Comparison of ENCODE assay signal across 26 cellular contexts in genomic region chr22:19968450-19968891, GRCh38. TPM values are rescaled to one million over a fixed set of nuclear protein-coding genes. Genes with fewer than 3 reads are reported as not detected.
A peak's percentile ranks its signal among the peaks of the same experiment; 100 is the strongest.
DNase-seq lines count a peak whose midpoint lies in the region; ATAC-seq, FAIRE-seq and TF ChIP-seq lines count a peak whose summit lies in the region.
"Had no signal": no experiment of that assay in that cellular context is flagged by ENCODE, and none has a peak within 500 bp of the region (broad histone marks: within the 10 kb centered on the region; RNA-seq: fewer than 3 reads in every experiment).

No MANE protein-coding gene starts in this region.

- H4K91ac ChIP-seq in H9 (ENCODE audit: insufficient read length, low read depth, low read length): no peak overlapping the region

- peak; percentile 11; the same call in 1 of the 2 replicates for TF ChIP-seq POLR2A in K562 (conservative IDR thresholded peaks at IDR 0.05)

- no peak for FAIRE-seq in K562 (lab: Jason Lieb, UNC)
- FAIRE-seq: A549, D721Med, HTR-8/SVneo had no signal

- H3K27ac ChIP-seq in H9 (ENCODE audit: insufficient read length, low read depth, low read length): no peak overlapping the region
- no peak overlapping the region for H3K27ac ChIP-seq in K562 (ENCODE audit: extremely low read depth, low read depth, low read length)
- H3K27ac ChIP-seq in liver (ENCODE audit: low read depth in 1 of 2, low read length in 2 of 2): peak overlapping the region; percentile 64 to 77
- H3K27ac ChIP-seq: A549, KMS-11, SJSA1 had no signal

- H4K5ac ChIP-seq in H9 (ENCODE audit: insufficient read length, low read depth, low read length): no peak overlapping the region

- H3K9me3 Mint-ChIP-seq in H9: no peaks in the 10 kb centered on the region
- no peaks in the 10 kb centered on the region for H3K9me3 Mint-ChIP-seq in stimulated activated naive B cell treated with anti-CD40 and anti-IgM and Interleukin-4, amounts not matched to agents 10 μg/mL and 1 μg/mL and 100 μg/mL, for 72 hours
- H3K9me3 Mint-ChIP-seq: CD4-positive, alpha-beta T cell; GM23338; HFFc6 had no signal

- H3K27ac Mint-ChIP-seq in H9: peak overlapping the region in 2 of 3 experiments; percentile 66 to 82; a peak in 1 of 7 replicates
- H3K27ac Mint-ChIP-seq in stimulated activated naive B cell treated with anti-CD40 and anti-IgM and Interleukin-4, amounts not matched to agents 10 μg/mL and 1 μg/mL and 100 μg/mL, for 72 hours: peak overlapping the region; percentile 37
- H3K27ac Mint-ChIP-seq: CD4-positive, alpha-beta T cell; GM23338; HFFc6 had no signal

- no peaks in the 10 kb centered on the region for H3K79me1 ChIP-seq in H9 (ENCODE audit: insufficient read depth, low read depth, low read length, poor library complexity, severe bottlenecking)

- no peak overlapping the region for H3K23ac ChIP-seq in H9 (ENCODE audit: insufficient read length, low read depth, low read length)

- no peak overlapping the region for H3K18ac ChIP-seq in H9 (ENCODE audit: insufficient read length, low read depth, low read length)

- H3K4me3 Mint-ChIP-seq in H9: no peak overlapping the region; a peak in 1 of 5 replicates
- no peak overlapping the region for H3K4me3 Mint-ChIP-seq in stimulated activated naive B cell treated with anti-CD40 and anti-IgM and Interleukin-4, amounts not matched to agents 10 μg/mL and 1 μg/mL and 100 μg/mL, for 72 hours
- H3K4me3 Mint-ChIP-seq: CD4-positive, alpha-beta T cell; GM23338; HFFc6 had no signal

- POLR2A ChIA-PET in K562 (lab: Yijun Ruan, JAX): interaction anchor here (0.5 to 13.7 kb wide), 11 partner anchors 10 to 159 kb away, joined by 3 to 115 read pairs (median 5); partner anchors contain the start of genes RANBP1 and TRMT2A

- no peak overlapping the region for H3K4me2 ChIP-seq in H9 (ENCODE audit: insufficient read depth, insufficient read length, low read length)
- H3K4me2 ChIP-seq in K562 (ENCODE audit: insufficient read depth, low read length): no peak overlapping the region
- H3K4me2 ChIP-seq: A549; BLaER1 treated with 17β-estradiol and CSF1 and Interleukin-3, amounts not matched to agents 10 nM and 100 nM; GM23338; KMS-11 had no signal

- H2AFZ ChIP-seq in H9 (ENCODE audit: low read length) (no peak overlapping the region), K562 (ENCODE audit: low read depth, low read length) (no peak overlapping the region)
- H2AFZ ChIP-seq: GM23338 had no signal

- H3K4me1 ChIP-seq in H9 (ENCODE audit: insufficient read depth, low read length) (no peaks in the 10 kb centered on the region; the same call in 1 of the 2 replicates), K562 (replicated peaks in 1 of 2; ENCODE audit: control insufficient read depth in 2 of 2, insufficient read depth in 2 of 2, low read length in 2 of 2) (peaks cover 4 to 68% of the 10 kb centered on the region in 2 experiments; a peak in 4 of 5 replicates), liver (ENCODE audit: control insufficient read depth in 4 of 4, insufficient read depth in 4 of 4, low read length in 3 of 4) (peaks cover 23 to 72% (median 48%) of the 10 kb centered on the region in 4 donors)
- H3K4me1 ChIP-seq: A549, HAP-1, SJSA1 had no signal

- H3K27me3 ChIP-seq in H9 (ENCODE audit: insufficient read depth, low read length): no peaks in the 10 kb centered on the region
- no peaks in the 10 kb centered on the region for H3K27me3 ChIP-seq in K562 (ENCODE audit: control insufficient read depth in 2 of 2, insufficient read depth in 2 of 2, low read length in 2 of 2)
- H3K27me3 ChIP-seq in liver (ENCODE audit: control insufficient read depth in 4 of 4, insufficient read depth in 4 of 4, low read length in 3 of 4): no peaks in the 10 kb centered on the region
- H3K27me3 ChIP-seq: BLaER1 treated with 17β-estradiol and CSF1 and Interleukin-3, amounts not matched to agents 10 nM and 100 nM; SJSA1 had no signal

- no peak overlapping the region for H2BK20ac ChIP-seq in H9 (ENCODE audit: low read depth, low read length, poor library complexity, severe bottlenecking)

- H3K23me2 ChIP-seq in H9 (ENCODE audit: insufficient read length, low read depth, low read length, poor library complexity, severe bottlenecking): no peaks in the 10 kb centered on the region

- intact Hi-C loops in K562 (cut with micrococcal nuclease): no loop called here

- no peaks in the 10 kb centered on the region for H4K20me1 ChIP-seq in H9 (ENCODE audit: control insufficient read depth, insufficient read depth, insufficient read length)
- H4K20me1 ChIP-seq in K562 (replicated peaks; ENCODE audit: control insufficient read depth, insufficient read depth, low read length): peaks cover 38% of the 10 kb centered on the region; the same call in 1 of the 2 replicates

- H3K56ac ChIP-seq in H9 (ENCODE audit: insufficient read length, low read depth, low read length): no peak overlapping the region

- H3T11ph ChIP-seq in H9 (ENCODE audit: low read length): no peak overlapping the region

- no peak overlapping the region for H2BK12ac ChIP-seq in H9 (ENCODE audit: insufficient read length, low read depth, low read length)

- in situ Hi-C loops in K562 (cut with MboI): no loop called here

- no CpG with 5 or more reads among the region's 18 CpGs for WGBS in H9 (ENCODE audit: extremely low coverage, insufficient read length, low lambda C conversion rate)
- WGBS in K562 (ENCODE audit: insufficient coverage, low coverage, missing lambda C conversion rate): 78% methylated on average over 18 of the region's 18 CpGs
- 47% methylated on average over 18 of the region's 18 CpGs for WGBS in liver

- no peak overlapping the region for H2AK5ac ChIP-seq in H9 (ENCODE audit: insufficient read length, low read length)

- peaks cover 7 to 8% of the 10 kb centered on the region in 2 experiments for H3K4me1 Mint-ChIP-seq in H9
- peaks cover 7% of the 10 kb centered on the region in 2 donors for H3K4me1 Mint-ChIP-seq in stimulated activated naive B cell treated with anti-CD40 and anti-IgM and Interleukin-4, amounts not matched to agents 10 μg/mL and 1 μg/mL and 100 μg/mL, for 72 hours

- TF ChIP-seq EP300 in K562 (IDR thresholded peaks at IDR 0.05; ENCODE audit: low read length): no peak

- BruUV-seq in K562 (replicated peaks; lab: Mats Ljungman, UMichigan): TSS peak; percentile 39

- H3K79me2 ChIP-seq in H9 (ENCODE audit: insufficient read depth, low read length) (no peaks in the 10 kb centered on the region), K562 (ENCODE audit: control insufficient read depth, insufficient read depth, low read length) (no peaks in the 10 kb centered on the region)

- DNase-seq in H9 (no peak), K562 (ENCODE audit: extremely low read depth in 1 of 4, low spot score in 3 of 4) (no peak), NCI-H2081 treated with DMSO at 0.1 percent for 48 hours (lab: John Stamatoyannopoulos, UW) (no peak)
- DNase-seq in stimulated activated naive B cell treated with anti-CD40 and anti-IgM and Interleukin-4, amounts not matched to agents 10 μg/mL and 1 μg/mL and 100 μg/mL, for 72 hours: no peak
- DNase-seq: AML-193; CD4-positive, alpha-beta T cell; HFFc6; NCI-H1092; NCI-H1417 treated with DMSO at 0.1 percent for 48 hours; NCI-H187; NCI-H2171 treated with DMSO at 0.1 percent for 48 hours; NCI-H524 treated with DMSO at 0.1 percent for 48 hours; NCI-H774; PC-3; Right ventricle myocardium superior had no signal

- no peak overlapping the region for H4K8ac ChIP-seq in H9 (replicated peaks; ENCODE audit: insufficient read length, low read depth, low read length)

- no peak for TF ChIP-seq RAD21 in K562 (CRISPR knock-in tag; conservative IDR thresholded peaks at IDR 0.05 in 1 of 2, IDR thresholded peaks at IDR 0.05 in 1 of 2)
- TF ChIP-seq RAD21 in liver (IDR thresholded peaks at IDR 0.05): peak in 1 of 2 donors; percentile 9

- no peak overlapping the region for H3K4ac ChIP-seq in H9 (ENCODE audit: low read depth, low read length)

- no peak overlapping the region for H2BK5ac ChIP-seq in H9 (ENCODE audit: insufficient read length, low read length)

- no peak overlapping the region for H3K14ac ChIP-seq in H9 (ENCODE audit: insufficient read depth, low read length)

- ATAC-seq in K562 (no peak), HG02678 (IDR thresholded peaks at IDR 0.05; ENCODE audit: unreplicated experiment) (no peak), GM19452 (IDR thresholded peaks at IDR 0.05; ENCODE audit: unreplicated experiment) (no peak)
- no peak for ATAC-seq in stimulated activated naive B cell treated with anti-CD40 and anti-IgM and Interleukin-4, amounts not matched to agents 10 μg/mL and 1 μg/mL and 100 μg/mL, for 72 hours (replicated peaks)
- ATAC-seq: A549, GM23338, PC-3 had no signal

- H3K9ac ChIP-seq in H9 (ENCODE audit: extremely low read depth, insufficient read length, low read length) (no peak overlapping the region), K562 (ENCODE audit: insufficient read depth in 1 of 2, low read depth in 2 of 2, low read length in 2 of 2) (peak overlapping the region in 1 of 2 experiments; percentile 31; a peak in 1 of 4 replicates), liver (ENCODE audit: low read depth in 1 of 2, low read length in 2 of 2) (peak overlapping the region in 1 of 2 donors; percentile 35)
- H3K9ac ChIP-seq: KMS-11 had no signal

- H3K27me3 Mint-ChIP-seq in H9 (ENCODE audit: low read depth): no peaks in the 10 kb centered on the region; the same call in 1 of the 2 replicates
- H3K27me3 Mint-ChIP-seq in stimulated activated naive B cell treated with anti-CD40 and anti-IgM and Interleukin-4, amounts not matched to agents 10 μg/mL and 1 μg/mL and 100 μg/mL, for 72 hours: no peaks in the 10 kb centered on the region
- H3K27me3 Mint-ChIP-seq: CD4-positive, alpha-beta T cell had no signal

- H3K9me3 ChIP-seq in H9 (ENCODE audit: control insufficient read depth, low read depth, low read length): no peaks in the 10 kb centered on the region
- H3K9me3 ChIP-seq in K562 (replicated peaks; ENCODE audit: control insufficient read depth, insufficient read depth, low read depth, low read length): no peaks in the 10 kb centered on the region
- no peaks in the 10 kb centered on the region for H3K9me3 ChIP-seq in liver (ENCODE audit: control insufficient read depth in 4 of 4, low read length in 3 of 4)
- H3K9me3 ChIP-seq: A549; BLaER1 treated with 17β-estradiol and CSF1 and Interleukin-3, amounts not matched to agents 10 nM and 100 nM; HAP-1; SJSA1 had no signal

- TF ChIP-seq CTCF in H9 (conservative IDR thresholded peaks at IDR 0.05) (no peak), K562 (IDR thresholded peaks at IDR 0.05 in 2 of 3, conservative IDR thresholded peaks at IDR 0.05 in 1 of 3; ENCODE audit: insufficient read depth in 2 of 3, low read depth in 1 of 3, low read length in 3 of 3) (no peak), liver (IDR thresholded peaks at IDR 0.05; ENCODE audit: low read depth, low read length, missing input control) (no peak)

- no peak overlapping the region for H2BK120ac ChIP-seq in H9 (ENCODE audit: low read depth, low read length, poor library complexity, severe bottlenecking)

- H3K9me1 ChIP-seq in K562 (ENCODE audit: control insufficient read depth, insufficient read depth, low read length): peaks cover 3% of the 10 kb centered on the region

- peaks cover 85% of the 10 kb centered on the region; the same call in 2 of the 3 replicates for H3K36me3 ChIP-seq in K562 (ENCODE audit: control insufficient read depth, insufficient read depth, low read length)
- H3K36me3 ChIP-seq in liver (ENCODE audit: control insufficient read depth in 4 of 4, insufficient read depth in 3 of 4, low read depth in 1 of 4, low read length in 3 of 4): peaks cover 3 to 30% (median 9%) of the 10 kb centered on the region in 4 donors

- CTCF ChIA-PET in K562 (lab: Yijun Ruan, JAX; ENCODE audit: low intra/inter-chr PET ratio): interaction anchor here (1.1 to 4.2 kb wide), 3 partner anchors 44 to 160 kb away, joined by 3 to 109 read pairs (median 6); no protein-coding TSS in a partner anchor

- H3K4me3 ChIP-seq in K562 (no peak overlapping the region), liver (ENCODE audit: low read depth in 1 of 3, low read length in 3 of 3) (no peak overlapping the region)
- H3K4me3 ChIP-seq: A549; BLaER1 treated with 17β-estradiol and CSF1 and Interleukin-3, amounts not matched to agents 10 nM and 100 nM; GM23338; HAP-1; SJSA1 had no signal

- H2BK15ac ChIP-seq in H9 (ENCODE audit: low read depth, low read length): no peak overlapping the region

- H3K36me3 Mint-ChIP-seq in H9 (ENCODE audit: insufficient read depth in 1 of 3, low read depth in 3 of 3): peaks cover 4 to 39% (median 36%) of the 10 kb centered on the region in 3 experiments
- H3K36me3 Mint-ChIP-seq in stimulated activated naive B cell treated with anti-CD40 and anti-IgM and Interleukin-4, amounts not matched to agents 10 μg/mL and 1 μg/mL and 100 μg/mL, for 72 hours: peaks cover 23 to 34% of the 10 kb centered on the region in 2 donors

RNA-seq across cellular contexts. Expression of gene TXNRD2, which starts 26.9 kb away (rescaled TPM):
- 22.9 and 25.5 TPM in 2 replicates for total RNA-seq in H9 (2021)
- total RNA-seq in K562 (2011; cell fraction: chromatin; rRNA removed; ENCODE audit: low replicate concordance): 156 and 367 TPM in 2 replicates
- total RNA-seq in K562 (2011; cell fraction: nucleolus; rRNA removed): 176 and 216 TPM in 2 replicates
- 160 and 165 TPM in 2 replicates for total RNA-seq in K562 (2011; cell fraction: nucleoplasm; rRNA removed)
- total RNA-seq in K562 (2014; rRNA removed): 49.4 and 60.7 TPM in 2 replicates
- total RNA-seq in K562 (2014; rRNA removed; fragmentation: Illumina TruSeq; extraction: Trizol): 25.1 and 32.6 TPM in 2 replicates
- 45.9 and 50.4 TPM in 2 replicates for total RNA-seq in K562 (2015; rRNA removed; fragmentation: Illumina TruSeq; extraction: Trizol)
- total RNA-seq in K562 (2021): 78.2 and 80.2 TPM in 2 replicates
- polyA plus RNA-seq in K562 (2011; rRNA removed): 50.2 and 93.6 TPM in 2 replicates
- 84.2 and 98.0 TPM in 2 replicates for polyA plus RNA-seq in K562 (2011; cell fraction: cytosol; rRNA removed)
- polyA plus RNA-seq in K562 (2011; cell fraction: nucleus; rRNA removed): 148 and 181 TPM in 2 replicates
- 83.1 and 83.5 TPM in 2 replicates for polyA plus RNA-seq in K562 (2012)
- polyA plus RNA-seq in K562 (2014; fragmentation: Illumina TruSeq; extraction: Trizol): 45.0 and 66.1 TPM in 2 replicates
- polyA plus RNA-seq in K562 (2014; fragmentation: Nextera tagmentation; extraction: Ambion mirVana): 1 to 10 TPM; 3.3 to 4.4 TPM
- polyA plus RNA-seq in K562 (2014; rRNA removed): 52.5 and 57.0 TPM in 2 replicates
- polyA minus RNA-seq in K562 (2011; rRNA and poly(A)+ RNA removed): 44.4 and 47.5 TPM in 2 replicates
- polyA minus RNA-seq in K562 (2011; cell fraction: cytosol; rRNA and poly(A)+ RNA removed): 55.3 and 75.6 TPM in 2 replicates
- polyA minus RNA-seq in K562 (2011; cell fraction: nucleus; rRNA and poly(A)+ RNA removed): 57.4 and 103 TPM in 2 replicates
- 10 to 100 TPM; 22.2 to 30.2 TPM for total RNA-seq in liver
- 10 to 100 TPM; 37.0 to 41.3 TPM for polyA plus RNA-seq in liver

RNA-seq across cellular contexts. Expression of gene COMT, which starts 26.9 kb away (rescaled TPM):
- 42.2 and 43.3 TPM in 2 replicates for total RNA-seq in H9 (2021)
- total RNA-seq in K562 (2011; cell fraction: chromatin; rRNA removed; ENCODE audit: low replicate concordance): 125 and 360 TPM in 2 replicates
- 500 and 649 TPM in 2 replicates for total RNA-seq in K562 (2011; cell fraction: nucleolus; rRNA removed)
- 301 and 358 TPM in 2 replicates for total RNA-seq in K562 (2011; cell fraction: nucleoplasm; rRNA removed)
- total RNA-seq in K562 (2014; rRNA removed): 334 and 497 TPM in 2 replicates
- 29.4 and 46.3 TPM in 2 replicates for total RNA-seq in K562 (2014; rRNA removed; fragmentation: Illumina TruSeq; extraction: Trizol)
- 155 and 156 TPM in 2 replicates for total RNA-seq in K562 (2015; rRNA removed; fragmentation: Illumina TruSeq; extraction: Trizol)
- 348 and 351 TPM in 2 replicates for total RNA-seq in K562 (2021)
- polyA plus RNA-seq in K562 (2011; rRNA removed): 185 and 498 TPM in 2 replicates
- 652 and 657 TPM in 2 replicates for polyA plus RNA-seq in K562 (2011; cell fraction: cytosol; rRNA removed)
- polyA plus RNA-seq in K562 (2011; cell fraction: nucleus; rRNA removed): 321 and 432 TPM in 2 replicates
- 279 and 699 TPM in 2 replicates for polyA plus RNA-seq in K562 (2012)
- polyA plus RNA-seq in K562 (2014; fragmentation: Illumina TruSeq; extraction: Trizol): 108 and 305 TPM in 2 replicates
- polyA plus RNA-seq in K562 (2014; fragmentation: Nextera tagmentation; extraction: Ambion mirVana): 10 to 100 TPM; 12.5 to 39.6 TPM
- 263 and 317 TPM in 2 replicates for polyA plus RNA-seq in K562 (2014; rRNA removed)
- polyA minus RNA-seq in K562 (2011; rRNA and poly(A)+ RNA removed): 92.9 and 123 TPM in 2 replicates
- 148 and 344 TPM in 2 replicates for polyA minus RNA-seq in K562 (2011; cell fraction: cytosol; rRNA and poly(A)+ RNA removed)
- polyA minus RNA-seq in K562 (2011; cell fraction: nucleus; rRNA and poly(A)+ RNA removed): 63.8 and 154 TPM in 2 replicates
- total RNA-seq in liver: 100 to 1,000 TPM in 1 of 2 donors, 10 to 100 TPM in 1; 75.3 to 136 TPM
- 100 to 1,000 TPM; 156 to 430 TPM for polyA plus RNA-seq in liver

RNA-seq across cellular contexts. Expression of gene ARVCF, which starts 48.2 kb away (rescaled TPM):
- 40.7 and 41.1 TPM in 2 replicates for total RNA-seq in H9 (2021)
- total RNA-seq in K562 (2011; cell fraction: chromatin; rRNA removed; ENCODE audit: low replicate concordance): 114 and 328 TPM in 2 replicates
- 214 and 270 TPM in 2 replicates for total RNA-seq in K562 (2011; cell fraction: nucleolus; rRNA removed)
- total RNA-seq in K562 (2011; cell fraction: nucleoplasm; rRNA removed): 106 and 131 TPM in 2 replicates
- total RNA-seq in K562 (2014; rRNA removed): 49.3 and 54.2 TPM in 2 replicates
- total RNA-seq in K562 (2014; rRNA removed; fragmentation: Illumina TruSeq; extraction: Trizol): 2.2 and 4.5 TPM in 2 replicates
- 13.3 and 15.6 TPM in 2 replicates for total RNA-seq in K562 (2015; rRNA removed; fragmentation: Illumina TruSeq; extraction: Trizol)
- 46.5 and 50.6 TPM in 2 replicates for total RNA-seq in K562 (2021)
- 35.2 and 71.6 TPM in 2 replicates for polyA plus RNA-seq in K562 (2011; rRNA removed)
- 134 and 673 TPM in 2 replicates for polyA plus RNA-seq in K562 (2011; cell fraction: cytosol; rRNA removed)
- 407 and 424 TPM in 2 replicates for polyA plus RNA-seq in K562 (2011; cell fraction: nucleus; rRNA removed)
- polyA plus RNA-seq in K562 (2012): 30.0 and 31.2 TPM in 2 replicates
- polyA plus RNA-seq in K562 (2014; fragmentation: Illumina TruSeq; extraction: Trizol): 8.0 and 15.9 TPM in 2 replicates
- under 1 TPM; 0.03 to 0.17 TPM for polyA plus RNA-seq in K562 (2014; fragmentation: Nextera tagmentation; extraction: Ambion mirVana)
- polyA plus RNA-seq in K562 (2014; rRNA removed): 42.5 and 97.4 TPM in 2 replicates
- polyA minus RNA-seq in K562 (2011; rRNA and poly(A)+ RNA removed): 15.1 and 15.6 TPM in 2 replicates
- polyA minus RNA-seq in K562 (2011; cell fraction: cytosol; rRNA and poly(A)+ RNA removed): 24.6 and 52.4 TPM in 2 replicates
- polyA minus RNA-seq in K562 (2011; cell fraction: nucleus; rRNA and poly(A)+ RNA removed): 96.8 and 145 TPM in 2 replicates
- total RNA-seq in liver: 10 to 100 TPM; 41.6 to 48.8 TPM
- polyA plus RNA-seq in liver: 10 to 100 TPM in 1 of 2 donors, 1 to 10 TPM in 1; 3.8 to 10.6 TPM

RNA-seq across cellular contexts. Expression of gene TANGO2, which starts 52.4 kb away (rescaled TPM):
- total RNA-seq in H9 (2021) (14.6 and 22.9 TPM in 2 replicates), K562 (2014; rRNA removed) (70.1 and 95.8 TPM in 2 replicates), K562 (2014; rRNA removed; fragmentation: Illumina TruSeq; extraction: Trizol) (36.1 and 45.9 TPM in 2 replicates), K562 (2015; rRNA removed; fragmentation: Illumina TruSeq; extraction: Trizol) (55.8 and 57.2 TPM in 2 replicates), K562 (2021) (94.1 and 97.3 TPM in 2 replicates), liver (100 to 1,000 TPM in 1 of 2 donors, 10 to 100 TPM in 1; 20.5 to 153 TPM)
- 160 and 395 TPM in 2 replicates for total RNA-seq in K562 (2011; cell fraction: chromatin; rRNA removed; ENCODE audit: low replicate concordance)
- total RNA-seq in K562 (2011; cell fraction: nucleolus; rRNA removed): 227 and 229 TPM in 2 replicates
- 196 and 211 TPM in 2 replicates for total RNA-seq in K562 (2011; cell fraction: nucleoplasm; rRNA removed)
- polyA plus RNA-seq in K562 (2011; rRNA removed) (94.9 and 115 TPM in 2 replicates), K562 (2014; fragmentation: Illumina TruSeq; extraction: Trizol) (88.3 and 89.4 TPM in 2 replicates), K562 (2014; fragmentation: Nextera tagmentation; extraction: Ambion mirVana) (10 to 100 TPM; 15.5 to 17.5 TPM), K562 (2014; rRNA removed) (89.6 and 92.5 TPM in 2 replicates), liver (10 to 100 TPM; 10.8 to 11.7 TPM)
- polyA plus RNA-seq in K562 (2011; cell fraction: cytosol; rRNA removed): 157 and 209 TPM in 2 replicates
- polyA plus RNA-seq in K562 (2011; cell fraction: nucleus; rRNA removed): 157 and 195 TPM in 2 replicates
- polyA plus RNA-seq in K562 (2012): 68.2 and 73.0 TPM in 2 replicates
- 130 and 186 TPM in 2 replicates for polyA minus RNA-seq in K562 (2011; rRNA and poly(A)+ RNA removed)
- 73.2 and 76.1 TPM in 2 replicates for polyA minus RNA-seq in K562 (2011; cell fraction: cytosol; rRNA and poly(A)+ RNA removed)
- polyA minus RNA-seq in K562 (2011; cell fraction: nucleus; rRNA and poly(A)+ RNA removed): 63.1 and 85.0 TPM in 2 replicates

Comparison
In these comparisons a context has a peak if more than half of its experiments do, and no peak if none do; other contexts are left out.
1. H3K27ac ChIP-seq: peak in liver (2 of 2); none in H9 (single experiment) and K562 (single experiment).